In the genomic region with DNA sequence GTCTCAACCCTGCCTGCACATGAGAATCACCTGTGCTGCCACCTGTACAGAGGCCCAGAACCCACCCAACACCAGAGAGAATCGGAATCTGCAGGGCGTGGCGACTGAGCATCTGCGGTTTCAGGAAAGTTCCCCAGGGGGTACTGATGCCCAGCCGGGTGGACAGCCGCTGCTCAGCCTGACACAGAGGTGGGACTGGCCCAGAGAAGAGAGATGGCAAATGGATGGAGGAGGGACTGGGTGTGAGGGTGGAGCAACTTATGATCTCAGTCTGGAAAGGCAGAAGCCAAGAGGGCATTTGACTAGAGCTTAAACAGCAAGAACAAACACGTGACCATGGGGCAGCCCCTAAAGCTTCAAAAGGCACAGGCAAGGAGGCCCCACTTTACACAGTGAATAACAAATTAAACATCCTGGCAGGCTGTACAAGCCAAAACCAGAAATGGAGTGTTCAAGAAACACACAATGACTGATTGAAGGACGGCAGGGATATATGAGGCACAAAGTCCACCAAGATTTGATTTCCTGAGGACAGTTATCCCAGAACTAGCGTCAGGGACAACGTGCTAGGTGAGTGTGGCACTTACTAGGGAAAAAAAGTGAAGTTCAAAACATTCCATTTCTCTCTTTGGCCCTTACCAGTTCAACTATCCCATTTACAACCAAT, we compare ENCODE assay signal across 1 cellular context.
TF ChIP-seq lines count a peak whose summit lies in the region.

No MANE protein-coding gene starts in this region.

TF ChIP-seq in HepG2, 621 proteins besides CTCF, POLR2A, EP300 and RAD21 (continued from another document and continues in another):
- TF ChIP-seq ELF1 (CRISPR knock-in tag; IDR thresholded peaks at IDR 0.05) (peak; percentile 57; the same call in 1 of the 2 replicates), ELF3 (CRISPR knock-in tag; IDR thresholded peaks at IDR 0.05) (peak; percentile 83), SP140L (CRISPR knock-in tag; IDR thresholded peaks at IDR 0.05; ENCODE audit: borderline replicate concordance) (no peak), ZNF331 (CRISPR knock-in tag; IDR thresholded peaks at IDR 0.05) (peak; percentile 88), HDAC2 (CRISPR knock-in tag; IDR thresholded peaks at IDR 0.05) (peak; percentile 87), ZNF709 (CRISPR knock-in tag; IDR thresholded peaks at IDR 0.05) (no peak), ZNF430 (CRISPR knock-in tag; IDR thresholded peaks at IDR 0.05) (peak; percentile 77; the same call in 1 of the 2 replicates), ZNF713 (CRISPR knock-in tag; IDR thresholded peaks at IDR 0.05) (no peak), RBM39 (IDR thresholded peaks at IDR 0.05; ENCODE audit: low read depth, low read length, poor library complexity, severe bottlenecking) (no peak), ZBTB38 (CRISPR knock-in tag; IDR thresholded peaks at IDR 0.05) (no peak), ZNF644 (CRISPR knock-in tag; IDR thresholded peaks at IDR 0.05; ENCODE audit: low read depth) (peak; percentile 57; the same call in 1 of the 2 replicates), ZNF3 (CRISPR knock-in tag; IDR thresholded peaks at IDR 0.05) (no peak), PAX8 (CRISPR knock-in tag; IDR thresholded peaks at IDR 0.05; ENCODE audit: borderline replicate concordance) (no peak), ZNF619 (CRISPR knock-in tag; IDR thresholded peaks at IDR 0.05) (no peak), ZNF572 (CRISPR knock-in tag; IDR thresholded peaks at IDR 0.05) (0 out of 2 replicates have a peak, but pooled peaks have one; percentile 55), ZNF292 (CRISPR knock-in tag; IDR thresholded peaks at IDR 0.05; ENCODE audit: borderline replicate concordance, low read depth) (no peak), MXD4 (CRISPR knock-in tag; IDR thresholded peaks at IDR 0.05) (no peak), MED13 (CRISPR knock-in tag; IDR thresholded peaks at IDR 0.05) (no peak), BHLHE40 (IDR thresholded peaks at IDR 0.05; ENCODE audit: low read length) (peak; percentile 86), ZNF558 (CRISPR knock-in tag; IDR thresholded peaks at IDR 0.05; ENCODE audit: borderline replicate concordance) (no peak)
- TF ChIP-seq, protein P1, sequence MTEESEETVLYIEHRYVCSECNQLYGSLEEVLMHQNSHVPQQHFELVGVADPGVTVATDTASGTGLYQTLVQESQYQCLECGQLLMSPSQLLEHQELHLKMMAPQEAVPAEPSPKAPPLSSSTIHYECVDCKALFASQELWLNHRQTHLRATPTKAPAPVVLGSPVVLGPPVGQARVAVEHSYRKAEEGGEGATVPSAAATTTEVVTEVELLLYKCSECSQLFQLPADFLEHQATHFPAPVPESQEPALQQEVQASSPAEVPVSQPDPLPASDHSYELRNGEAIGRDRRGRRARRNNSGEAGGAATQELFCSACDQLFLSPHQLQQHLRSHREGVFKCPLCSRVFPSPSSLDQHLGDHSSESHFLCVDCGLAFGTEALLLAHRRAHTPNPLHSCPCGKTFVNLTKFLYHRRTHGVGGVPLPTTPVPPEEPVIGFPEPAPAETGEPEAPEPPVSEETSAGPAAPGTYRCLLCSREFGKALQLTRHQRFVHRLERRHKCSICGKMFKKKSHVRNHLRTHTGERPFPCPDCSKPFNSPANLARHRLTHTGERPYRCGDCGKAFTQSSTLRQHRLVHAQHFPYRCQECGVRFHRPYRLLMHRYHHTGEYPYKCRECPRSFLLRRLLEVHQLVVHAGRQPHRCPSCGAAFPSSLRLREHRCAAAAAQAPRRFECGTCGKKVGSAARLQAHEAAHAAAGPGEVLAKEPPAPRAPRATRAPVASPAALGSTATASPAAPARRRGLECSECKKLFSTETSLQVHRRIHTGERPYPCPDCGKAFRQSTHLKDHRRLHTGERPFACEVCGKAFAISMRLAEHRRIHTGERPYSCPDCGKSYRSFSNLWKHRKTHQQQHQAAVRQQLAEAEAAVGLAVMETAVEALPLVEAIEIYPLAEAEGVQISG (CRISPR knock-in tag; IDR thresholded peaks at IDR 0.05), result 0 out of 2 replicates have a peak, but pooled peaks have one; percentile 31
- TF ChIP-seq, protein P2, sequence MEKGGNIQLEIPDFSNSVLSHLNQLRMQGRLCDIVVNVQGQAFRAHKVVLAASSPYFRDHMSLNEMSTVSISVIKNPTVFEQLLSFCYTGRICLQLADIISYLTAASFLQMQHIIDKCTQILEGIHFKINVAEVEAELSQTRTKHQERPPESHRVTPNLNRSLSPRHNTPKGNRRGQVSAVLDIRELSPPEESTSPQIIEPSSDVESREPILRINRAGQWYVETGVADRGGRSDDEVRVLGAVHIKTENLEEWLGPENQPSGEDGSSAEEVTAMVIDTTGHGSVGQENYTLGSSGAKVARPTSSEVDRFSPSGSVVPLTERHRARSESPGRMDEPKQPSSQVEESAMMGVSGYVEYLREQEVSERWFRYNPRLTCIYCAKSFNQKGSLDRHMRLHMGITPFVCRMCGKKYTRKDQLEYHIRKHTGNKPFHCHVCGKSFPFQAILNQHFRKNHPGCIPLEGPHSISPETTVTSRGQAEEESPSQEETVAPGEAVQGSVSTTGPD (CRISPR knock-in tag; IDR thresholded peaks at IDR 0.05), result no peak
- TF ChIP-seq, protein P3, sequence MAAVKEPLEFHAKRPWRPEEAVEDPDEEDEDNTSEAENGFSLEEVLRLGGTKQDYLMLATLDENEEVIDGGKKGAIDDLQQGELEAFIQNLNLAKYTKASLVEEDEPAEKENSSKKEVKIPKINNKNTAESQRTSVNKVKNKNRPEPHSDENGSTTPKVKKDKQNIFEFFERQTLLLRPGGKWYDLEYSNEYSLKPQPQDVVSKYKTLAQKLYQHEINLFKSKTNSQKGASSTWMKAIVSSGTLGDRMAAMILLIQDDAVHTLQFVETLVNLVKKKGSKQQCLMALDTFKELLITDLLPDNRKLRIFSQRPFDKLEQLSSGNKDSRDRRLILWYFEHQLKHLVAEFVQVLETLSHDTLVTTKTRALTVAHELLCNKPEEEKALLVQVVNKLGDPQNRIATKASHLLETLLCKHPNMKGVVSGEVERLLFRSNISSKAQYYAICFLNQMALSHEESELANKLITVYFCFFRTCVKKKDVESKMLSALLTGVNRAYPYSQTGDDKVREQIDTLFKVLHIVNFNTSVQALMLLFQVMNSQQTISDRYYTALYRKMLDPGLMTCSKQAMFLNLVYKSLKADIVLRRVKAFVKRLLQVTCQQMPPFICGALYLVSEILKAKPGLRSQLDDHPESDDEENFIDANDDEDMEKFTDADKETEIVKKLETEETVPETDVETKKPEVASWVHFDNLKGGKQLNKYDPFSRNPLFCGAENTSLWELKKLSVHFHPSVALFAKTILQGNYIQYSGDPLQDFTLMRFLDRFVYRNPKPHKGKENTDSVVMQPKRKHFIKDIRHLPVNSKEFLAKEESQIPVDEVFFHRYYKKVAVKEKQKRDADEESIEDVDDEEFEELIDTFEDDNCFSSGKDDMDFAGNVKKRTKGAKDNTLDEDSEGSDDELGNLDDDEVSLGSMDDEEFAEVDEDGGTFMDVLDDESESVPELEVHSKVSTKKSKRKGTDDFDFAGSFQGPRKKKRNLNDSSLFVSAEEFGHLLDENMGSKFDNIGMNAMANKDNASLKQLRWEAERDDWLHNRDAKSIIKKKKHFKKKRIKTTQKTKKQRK (IDR thresholded peaks at IDR 0.05; ENCODE audit: low read length), result no peak
- TF ChIP-seq, protein P4, sequence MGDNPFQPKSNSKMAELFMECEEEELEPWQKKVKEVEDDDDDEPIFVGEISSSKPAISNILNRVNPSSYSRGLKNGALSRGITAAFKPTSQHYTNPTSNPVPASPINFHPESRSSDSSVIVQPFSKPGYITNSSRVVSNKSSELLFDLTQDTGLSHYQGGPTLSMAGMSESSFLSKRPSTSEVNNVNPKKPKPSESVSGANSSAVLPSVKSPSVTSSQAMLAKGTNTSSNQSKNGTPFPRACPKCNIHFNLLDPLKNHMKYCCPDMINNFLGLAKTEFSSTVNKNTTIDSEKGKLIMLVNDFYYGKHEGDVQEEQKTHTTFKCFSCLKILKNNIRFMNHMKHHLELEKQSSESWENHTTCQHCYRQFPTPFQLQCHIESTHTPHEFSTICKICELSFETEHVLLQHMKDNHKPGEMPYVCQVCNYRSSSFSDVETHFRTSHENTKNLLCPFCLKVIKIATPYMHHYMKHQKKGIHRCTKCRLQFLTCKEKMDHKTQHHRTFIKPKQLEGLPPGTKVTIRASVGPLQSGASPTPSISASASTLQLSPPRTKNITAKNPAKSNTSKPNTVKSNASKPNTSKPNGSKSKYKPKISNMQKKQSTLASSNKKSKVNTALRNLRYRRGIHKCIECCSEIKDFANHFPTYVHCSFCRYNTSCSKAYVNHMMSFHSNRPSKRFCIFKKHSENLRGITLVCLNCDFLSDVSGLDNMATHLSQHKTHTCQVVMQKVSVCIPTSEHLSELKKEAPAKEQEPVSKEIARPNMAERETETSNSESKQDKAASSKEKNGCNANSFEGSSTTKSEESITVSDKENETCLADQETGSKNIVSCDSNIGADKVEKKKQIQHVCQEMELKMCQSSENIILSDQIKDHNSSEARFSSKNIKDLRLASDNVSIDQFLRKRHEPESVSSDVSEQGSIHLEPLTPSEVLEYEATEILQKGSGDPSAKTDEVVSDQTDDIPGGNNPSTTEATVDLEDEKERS (CRISPR knock-in tag; IDR thresholded peaks at IDR 0.05), result no peak
- TF ChIP-seq, protein P5, sequence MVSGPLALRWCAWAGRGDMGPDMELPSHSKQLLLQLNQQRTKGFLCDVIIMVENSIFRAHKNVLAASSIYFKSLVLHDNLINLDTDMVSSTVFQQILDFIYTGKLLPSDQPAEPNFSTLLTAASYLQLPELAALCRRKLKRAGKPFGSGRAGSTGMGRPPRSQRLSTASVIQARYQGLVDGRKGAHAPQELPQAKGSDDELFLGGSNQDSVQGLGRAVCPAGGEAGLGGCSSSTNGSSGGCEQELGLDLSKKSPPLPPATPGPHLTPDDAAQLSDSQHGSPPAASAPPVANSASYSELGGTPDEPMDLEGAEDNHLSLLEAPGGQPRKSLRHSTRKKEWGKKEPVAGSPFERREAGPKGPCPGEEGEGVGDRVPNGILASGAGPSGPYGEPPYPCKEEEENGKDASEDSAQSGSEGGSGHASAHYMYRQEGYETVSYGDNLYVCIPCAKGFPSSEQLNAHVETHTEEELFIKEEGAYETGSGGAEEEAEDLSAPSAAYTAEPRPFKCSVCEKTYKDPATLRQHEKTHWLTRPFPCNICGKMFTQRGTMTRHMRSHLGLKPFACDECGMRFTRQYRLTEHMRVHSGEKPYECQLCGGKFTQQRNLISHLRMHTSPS (CRISPR knock-in tag; IDR thresholded peaks at IDR 0.05; ENCODE audit: low read depth), result peak; percentile 41; the same call in 1 of the 2 replicates
- TF ChIP-seq, protein P6, sequence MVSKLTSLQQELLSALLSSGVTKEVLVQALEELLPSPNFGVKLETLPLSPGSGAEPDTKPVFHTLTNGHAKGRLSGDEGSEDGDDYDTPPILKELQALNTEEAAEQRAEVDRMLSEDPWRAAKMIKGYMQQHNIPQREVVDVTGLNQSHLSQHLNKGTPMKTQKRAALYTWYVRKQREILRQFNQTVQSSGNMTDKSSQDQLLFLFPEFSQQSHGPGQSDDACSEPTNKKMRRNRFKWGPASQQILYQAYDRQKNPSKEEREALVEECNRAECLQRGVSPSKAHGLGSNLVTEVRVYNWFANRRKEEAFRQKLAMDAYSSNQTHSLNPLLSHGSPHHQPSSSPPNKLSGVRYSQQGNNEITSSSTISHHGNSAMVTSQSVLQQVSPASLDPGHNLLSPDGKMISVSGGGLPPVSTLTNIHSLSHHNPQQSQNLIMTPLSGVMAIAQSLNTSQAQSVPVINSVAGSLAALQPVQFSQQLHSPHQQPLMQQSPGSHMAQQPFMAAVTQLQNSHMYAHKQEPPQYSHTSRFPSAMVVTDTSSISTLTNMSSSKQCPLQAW (CRISPR knock-in tag; IDR thresholded peaks at IDR 0.05), result peak; percentile 80
- TF ChIP-seq, protein P7, sequence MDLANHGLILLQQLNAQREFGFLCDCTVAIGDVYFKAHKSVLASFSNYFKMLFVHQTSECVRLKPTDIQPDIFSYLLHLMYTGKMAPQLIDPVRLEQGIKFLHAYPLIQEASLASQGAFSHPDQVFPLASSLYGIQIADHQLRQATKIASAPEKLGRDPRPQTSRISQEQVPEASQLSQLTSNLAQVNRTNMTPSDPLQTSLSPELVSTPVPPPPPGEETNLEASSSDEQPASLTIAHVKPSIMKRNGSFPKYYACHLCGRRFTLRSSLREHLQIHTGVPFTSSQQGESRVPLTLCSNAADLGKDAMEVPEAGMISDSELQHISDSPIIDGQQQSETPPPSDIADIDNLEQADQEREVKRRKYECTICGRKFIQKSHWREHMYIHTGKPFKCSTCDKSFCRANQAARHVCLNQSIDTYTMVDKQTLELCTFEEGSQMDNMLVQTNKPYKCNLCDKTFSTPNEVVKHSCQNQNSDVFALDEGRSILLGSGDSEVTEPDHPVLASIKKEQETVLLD (CRISPR knock-in tag; IDR thresholded peaks at IDR 0.05; ENCODE audit: low read depth), result no peak
- TF ChIP-seq, protein P8, sequence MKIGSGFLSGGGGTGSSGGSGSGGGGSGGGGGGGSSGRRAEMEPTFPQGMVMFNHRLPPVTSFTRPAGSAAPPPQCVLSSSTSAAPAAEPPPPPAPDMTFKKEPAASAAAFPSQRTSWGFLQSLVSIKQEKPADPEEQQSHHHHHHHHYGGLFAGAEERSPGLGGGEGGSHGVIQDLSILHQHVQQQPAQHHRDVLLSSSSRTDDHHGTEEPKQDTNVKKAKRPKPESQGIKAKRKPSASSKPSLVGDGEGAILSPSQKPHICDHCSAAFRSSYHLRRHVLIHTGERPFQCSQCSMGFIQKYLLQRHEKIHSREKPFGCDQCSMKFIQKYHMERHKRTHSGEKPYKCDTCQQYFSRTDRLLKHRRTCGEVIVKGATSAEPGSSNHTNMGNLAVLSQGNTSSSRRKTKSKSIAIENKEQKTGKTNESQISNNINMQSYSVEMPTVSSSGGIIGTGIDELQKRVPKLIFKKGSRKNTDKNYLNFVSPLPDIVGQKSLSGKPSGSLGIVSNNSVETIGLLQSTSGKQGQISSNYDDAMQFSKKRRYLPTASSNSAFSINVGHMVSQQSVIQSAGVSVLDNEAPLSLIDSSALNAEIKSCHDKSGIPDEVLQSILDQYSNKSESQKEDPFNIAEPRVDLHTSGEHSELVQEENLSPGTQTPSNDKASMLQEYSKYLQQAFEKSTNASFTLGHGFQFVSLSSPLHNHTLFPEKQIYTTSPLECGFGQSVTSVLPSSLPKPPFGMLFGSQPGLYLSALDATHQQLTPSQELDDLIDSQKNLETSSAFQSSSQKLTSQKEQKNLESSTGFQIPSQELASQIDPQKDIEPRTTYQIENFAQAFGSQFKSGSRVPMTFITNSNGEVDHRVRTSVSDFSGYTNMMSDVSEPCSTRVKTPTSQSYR (CRISPR knock-in tag; IDR thresholded peaks at IDR 0.05; ENCODE audit: borderline replicate concordance), result no peak
- TF ChIP-seq, protein P9, sequence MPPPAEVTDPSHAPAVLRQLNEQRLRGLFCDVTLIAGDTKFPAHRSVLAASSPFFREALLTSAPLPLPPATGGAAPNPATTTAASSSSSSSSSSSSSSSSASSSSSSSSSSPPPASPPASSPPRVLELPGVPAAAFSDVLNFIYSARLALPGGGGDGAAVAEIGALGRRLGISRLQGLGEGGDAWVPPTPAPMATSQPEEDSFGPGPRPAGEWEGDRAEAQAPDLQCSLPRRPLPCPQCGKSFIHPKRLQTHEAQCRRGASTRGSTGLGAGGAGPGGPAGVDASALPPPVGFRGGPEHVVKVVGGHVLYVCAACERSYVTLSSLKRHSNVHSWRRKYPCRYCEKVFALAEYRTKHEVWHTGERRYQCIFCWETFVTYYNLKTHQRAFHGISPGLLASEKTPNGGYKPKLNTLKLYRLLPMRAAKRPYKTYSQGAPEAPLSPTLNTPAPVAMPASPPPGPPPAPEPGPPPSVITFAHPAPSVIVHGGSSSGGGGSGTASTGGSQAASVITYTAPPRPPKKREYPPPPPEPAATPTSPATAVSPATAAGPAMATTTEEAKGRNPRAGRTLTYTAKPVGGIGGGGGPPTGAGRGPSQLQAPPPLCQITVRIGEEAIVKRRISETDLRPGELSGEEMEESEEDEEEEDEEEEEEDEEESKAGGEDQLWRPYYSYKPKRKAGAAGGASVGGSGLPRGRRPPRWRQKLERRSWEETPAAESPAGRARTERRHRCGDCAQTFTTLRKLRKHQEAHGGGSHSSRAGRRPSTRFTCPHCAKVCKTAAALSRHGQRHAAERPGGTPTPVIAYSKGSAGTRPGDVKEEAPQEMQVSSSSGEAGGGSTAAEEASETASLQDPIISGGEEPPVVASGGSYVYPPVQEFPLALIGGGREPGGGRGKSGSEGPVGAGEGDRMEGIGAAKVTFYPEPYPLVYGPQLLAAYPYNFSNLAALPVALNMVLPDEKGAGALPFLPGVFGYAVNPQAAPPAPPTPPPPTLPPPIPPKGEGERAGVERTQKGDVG (CRISPR knock-in tag; IDR thresholded peaks at IDR 0.05; ENCODE audit: borderline replicate concordance), result 0 out of 2 replicates have a peak, but pooled peaks have one; percentile 35
